Comparison of ENCODE assay signal across 23 cellular contexts in genomic region chr22:28927526-28928089, GRCh38.
"Had no signal": no experiment of that assay in that cellular context is flagged by ENCODE, and none has a peak within 500 bp of the region (broad histone marks: within the 10 kb centered on the region; RNA-seq: fewer than 3 reads in every experiment).

No MANE protein-coding gene starts in this region.

- ATAC-seq: activated naive CD4-positive, alpha-beta T cell treated with anti-CD3 and anti-CD28 coated beads, Interleukin-2, amount 50 U/mL, for 72 hours; foreskin keratinocyte; lower lobe of right lung; naive thymus-derived CD4-positive, alpha-beta T cell; psoas muscle had no signal

- H3K4me3 Mint-ChIP-seq: activated CD4-positive, alpha-beta T cell treated with anti-CD3 and anti-CD28 coated beads, Interleukin-2, amount 10 ng/mL, durations not matched to agents 7 days and 5 days; dendritic cell treated with granulocyte-macrophage colony-stimulating factor and Interleukin-4, amounts not matched to agents 40 ng/mL and 50 ng/mL, for 4 days; naive thymus-derived CD4-positive, alpha-beta T cell; stimulated activated naive CD8-positive, alpha-beta T cell treated with anti-CD3 and anti-CD28 coated beads, Interleukin-15, Interleukin-2, amounts not matched to agents 100 ng/mL and 50 ng/mL, for 24 hours; T-helper 1 cell treated with Interleukin-12 subunit alpha and Interleukin-12 subunit beta and Interleukin-4 antibody, amounts not matched to agents 30 μg/mL and 1 μg/mL, for 36 hours had no signal

- H3K27ac Mint-ChIP-seq: activated CD4-positive, alpha-beta T cell treated with anti-CD3 and anti-CD28 coated beads, Interleukin-2, amount 10 ng/mL, durations not matched to agents 7 days and 5 days; activated naive CD4-positive, alpha-beta T cell treated with anti-CD3 and anti-CD28 coated beads, Interleukin-2, amount 50 U/mL, for 72 hours; dendritic cell treated with granulocyte-macrophage colony-stimulating factor and Interleukin-4, amounts not matched to agents 40 ng/mL and 50 ng/mL, for 4 days; naive thymus-derived CD4-positive, alpha-beta T cell; stimulated activated naive CD8-positive, alpha-beta T cell treated with anti-CD3 and anti-CD28 coated beads, Interleukin-15, Interleukin-2, amounts not matched to agents 100 ng/mL and 50 ng/mL, for 24 hours; T-helper 1 cell treated with Interleukin-12 subunit alpha and Interleukin-12 subunit beta and Interleukin-4 antibody, amounts not matched to agents 30 μg/mL and 1 μg/mL, for 36 hours had no signal

- H3K27ac ChIP-seq: brain microvascular endothelial cell, foreskin keratinocyte, lower lobe of right lung, neutrophil, ovary, psoas muscle, right atrium auricular region, tibial artery had no signal

- H3K4me1 ChIP-seq: foreskin keratinocyte had no signal

- DNase-seq: activated CD4-positive, alpha-beta T cell treated with anti-CD3 and anti-CD28 coated beads, Interleukin-2, amount 10 ng/mL, durations not matched to agents 7 days and 5 days; activated CD4-positive, CD25-positive, alpha-beta regulatory T cell treated with anti-CD3 and anti-CD28 coated beads, Interleukin-2, amount 50 U/mL, for 72 hours; activated T-cell treated with anti-CD3 and anti-CD28 coated beads, Interleukin-2, amount 50 U/mL, for 1 hour; brain microvascular endothelial cell; caudate nucleus; effector CD8-positive, alpha-beta T cell; foreskin keratinocyte; lower lobe of right lung; naive thymus-derived CD4-positive, alpha-beta T cell; ovary; psoas muscle; stimulated activated CD4-positive, alpha-beta T cell treated with anti-CD3 and anti-CD28 coated beads, Interleukin-1b, Interleukin-23, amount 100 ng/mL, for 48 hours; substantia nigra; T1000; tibial artery had no signal

- H3K9me3 ChIP-seq: lower lobe of right lung, neutrophil, ovary, psoas muscle, right atrium auricular region, tibial artery had no signal

- FAIRE-seq: keratinocyte, urothelium cell line had no signal

- H3K9me3 Mint-ChIP-seq: activated CD4-positive, alpha-beta T cell treated with anti-CD3 and anti-CD28 coated beads, Interleukin-2, amount 10 ng/mL, durations not matched to agents 7 days and 5 days; activated naive CD4-positive, alpha-beta T cell treated with anti-CD3 and anti-CD28 coated beads, Interleukin-2, amount 50 U/mL, for 72 hours; dendritic cell treated with granulocyte-macrophage colony-stimulating factor and Interleukin-4, amounts not matched to agents 40 ng/mL and 50 ng/mL, for 4 days; naive thymus-derived CD4-positive, alpha-beta T cell; stimulated activated naive CD8-positive, alpha-beta T cell treated with anti-CD3 and anti-CD28 coated beads, Interleukin-15, Interleukin-2, amounts not matched to agents 100 ng/mL and 50 ng/mL, for 24 hours; T-helper 1 cell treated with Interleukin-12 subunit alpha and Interleukin-12 subunit beta and Interleukin-4 antibody, amounts not matched to agents 30 μg/mL and 1 μg/mL, for 36 hours had no signal

- H3K4me1 Mint-ChIP-seq: activated CD4-positive, alpha-beta T cell treated with anti-CD3 and anti-CD28 coated beads, Interleukin-2, amount 10 ng/mL, durations not matched to agents 7 days and 5 days had no signal

- H3K4me3 ChIP-seq: lower lobe of right lung, ovary, psoas muscle, right atrium auricular region, tibial artery had no signal

- H3K36me3 ChIP-seq: brain microvascular endothelial cell, lower lobe of right lung, neutrophil, ovary, right atrium auricular region, tibial artery had no signal

- H3K27me3 ChIP-seq: brain microvascular endothelial cell, foreskin keratinocyte, ovary, right atrium auricular region, tibial artery had no signal
